8 cellular contexts compared by ENCODE assay signal in genomic region chr2:121080013-121080772, GRCh38.
DNase-seq lines count a peak whose midpoint lies in the region; ATAC-seq, FAIRE-seq and TF ChIP-seq lines count a peak whose summit lies in the region.

No MANE protein-coding gene starts in this region.

- H3K4me1 ChIP-seq in esophagus muscularis mucosa (peaks cover 3 to 13% (median 10%) of the 10 kb centered on the region in 4 donors), uterus (no peaks in the 10 kb centered on the region)

- FAIRE-seq in GM12892 (lab: Jason Lieb, UNC): peak; percentile 91

- H3K36me3 ChIP-seq in esophagus muscularis mucosa (no peaks in the 10 kb centered on the region), uterus (no peaks in the 10 kb centered on the region)

- no peak overlapping the region for H3K27ac Mint-ChIP-seq in activated CD8-positive, alpha-beta memory T cell treated with anti-CD3 and anti-CD28 coated beads, Interleukin-2, amount 10 ng/mL, durations not matched to agents 7 days and 5 days
- H3K27ac Mint-ChIP-seq in neural crest cell (ENCODE audit: unreplicated experiment): no peak overlapping the region

- H3K9me3 Mint-ChIP-seq in activated CD8-positive, alpha-beta memory T cell treated with anti-CD3 and anti-CD28 coated beads, Interleukin-2, amount 10 ng/mL, durations not matched to agents 7 days and 5 days (ENCODE audit: low read depth): no peaks in the 10 kb centered on the region
- H3K9me3 Mint-ChIP-seq in neural crest cell: no peaks in the 10 kb centered on the region

- H3K27me3 ChIP-seq in esophagus muscularis mucosa (peaks cover 0 to 56% (median 0%) of the 10 kb centered on the region in 4 donors), uterus (no peaks in the 10 kb centered on the region)

- TF ChIP-seq CTCF in AG09309 (IDR thresholded peaks at IDR 0.05; ENCODE audit: control insufficient read depth, insufficient read depth, low read depth, low read length, missing control alignments) (peak; percentile 83), esophagus muscularis mucosa (IDR thresholded peaks at IDR 0.05) (peak; percentile 88 to 93 (median 91)), neural crest cell (conservative IDR thresholded peaks at IDR 0.05) (peak; percentile 93), uterus (IDR thresholded peaks at IDR 0.05) (peak; percentile 85 to 91 (median 88))

- peaks cover 15% of the 10 kb centered on the region for H3K27me3 Mint-ChIP-seq in activated CD8-positive, alpha-beta memory T cell treated with anti-CD3 and anti-CD28 coated beads, Interleukin-2, amount 10 ng/mL, durations not matched to agents 7 days and 5 days
- peaks cover 27% of the 10 kb centered on the region for H3K27me3 Mint-ChIP-seq in neural crest cell (ENCODE audit: low read depth)

- H3K9me3 ChIP-seq in esophagus muscularis mucosa: no peaks in the 10 kb centered on the region
- H3K9me3 ChIP-seq in uterus: no peaks in the 10 kb centered on the region

- ATAC-seq in activated CD8-positive, alpha-beta memory T cell treated with anti-CD3 and anti-CD28 coated beads, Interleukin-2, amount 10 ng/mL, durations not matched to agents 7 days and 5 days: no peak
- ATAC-seq in GM19467 (IDR thresholded peaks at IDR 0.05; ENCODE audit: unreplicated experiment): no peak

- no peak overlapping the region for H3K4me3 Mint-ChIP-seq in activated CD8-positive, alpha-beta memory T cell treated with anti-CD3 and anti-CD28 coated beads, Interleukin-2, amount 10 ng/mL, durations not matched to agents 7 days and 5 days
- H3K4me3 Mint-ChIP-seq in neural crest cell: no peak overlapping the region

- H3K27ac ChIP-seq in esophagus muscularis mucosa (replicated peaks in 1 of 4): no peak overlapping the region
- no peak overlapping the region for H3K27ac ChIP-seq in uterus

- no peak overlapping the region for H3K4me3 ChIP-seq in AG09309 (ENCODE audit: control insufficient read depth, low read depth, low read length)
- H3K4me3 ChIP-seq in esophagus muscularis mucosa: no peak overlapping the region
- H3K4me3 ChIP-seq in uterus: no peak overlapping the region

- no peak for TF ChIP-seq EP300 in esophagus muscularis mucosa (IDR thresholded peaks at IDR 0.05)

- CTCF ChIA-PET in activated CD8-positive, alpha-beta memory T cell treated with anti-CD3 and anti-CD28 coated beads, Interleukin-2, amount 10 ng/mL, durations not matched to agents 7 days and 5 days (lab: Charles Lee): interaction anchor here (0.9 to 4.2 kb wide), 15 partner anchors 8 to 399 kb away, joined by 3 to 19 read pairs (median 4); no protein-coding TSS in a partner anchor

- H3K4me1 Mint-ChIP-seq in activated CD8-positive, alpha-beta memory T cell treated with anti-CD3 and anti-CD28 coated beads, Interleukin-2, amount 10 ng/mL, durations not matched to agents 7 days and 5 days: no peaks in the 10 kb centered on the region
- peaks cover 8% of the 10 kb centered on the region for H3K4me1 Mint-ChIP-seq in neural crest cell

- TF ChIP-seq POLR2A in GM12892 (IDR thresholded peaks at IDR 0.05; ENCODE audit: low read depth, low read length) (no peak), esophagus muscularis mucosa (IDR thresholded peaks at IDR 0.05; ENCODE audit: low read depth) (no peak), uterus (IDR thresholded peaks at IDR 0.05) (no peak)

- 22% methylated on average over 6 of the region's 8 CpGs for WGBS in esophagus muscularis mucosa

- intact Hi-C loops in esophagus muscularis mucosa (cut with DNase I): no loop called here
- intact Hi-C loops in uterus (cut with DNase I; ENCODE audit: low total_unique reads): no loop called here

- DNase-seq in AG09309 (ENCODE audit: low read depth): no peak
- DNase-seq in GM12892 (ENCODE audit: insufficient read length): no peak
- peak; percentile 76 for DNase-seq in NCI-H2196 (lab: John Stamatoyannopoulos, UW; ENCODE audit: unreplicated experiment)
- peak; percentile 59 for DNase-seq in activated CD8-positive, alpha-beta memory T cell treated with anti-CD3 and anti-CD28 coated beads, Interleukin-2, amount 10 ng/mL, durations not matched to agents 7 days and 5 days
- no peak for DNase-seq in esophagus muscularis mucosa (ENCODE audit: extremely low spot score)
- peak; percentile 87 for DNase-seq in neural crest cell (ENCODE audit: low read depth, low spot score)
- DNase-seq in uterus: peak; percentile 66 to 67

- no peaks in the 10 kb centered on the region for H3K36me3 Mint-ChIP-seq in activated CD8-positive, alpha-beta memory T cell treated with anti-CD3 and anti-CD28 coated beads, Interleukin-2, amount 10 ng/mL, durations not matched to agents 7 days and 5 days
- H3K36me3 Mint-ChIP-seq in neural crest cell (ENCODE audit: low read depth): no peaks in the 10 kb centered on the region

Comparison
In these comparisons a context has a peak if more than half of its experiments do, and no peak if none do; other contexts are left out.
1. DNase-seq: peak in NCI-H2196 (single experiment), activated CD8-positive, alpha-beta memory T cell treated with anti-CD3 and anti-CD28 coated beads, Interleukin-2, amount 10 ng/mL, durations not matched to agents 7 days and 5 days (single experiment), neural crest cell (single experiment) and uterus (2 of 2); none in AG09309 (single experiment), GM12892 (single experiment) and esophagus muscularis mucosa (single experiment).
2. Peak in every context shown above with its lines, with median percentiles within 50 percentile points of each other: CTCF ChIP-seq.